21 cellular contexts compared by ENCODE assay signal in genomic region chr5:133883916-133884315, GRCh38.
"Had no signal": no experiment of that assay in that cellular context is flagged by ENCODE, and none has a peak within 500 bp of the region (broad histone marks: within the 10 kb centered on the region; RNA-seq: fewer than 3 reads in every experiment).

No MANE protein-coding gene starts in this region.

- H3K9me3 Mint-ChIP-seq: effector memory CD8-positive, alpha-beta T cell; immature natural killer cell; stimulated activated memory B cell treated with anti-CD40 and anti-IgM and Interleukin-4, amounts not matched to agents 10 μg/mL and 1 μg/mL and 100 μg/mL, for 72 hours had no signal

- H3K4me3 ChIP-seq: esophagus squamous epithelium, lower lobe of right lung, mucosa of descending colon, prostate gland, right atrium auricular region, thoracic aorta, transverse colon, vagina had no signal

- H3K36me3 Mint-ChIP-seq: immature natural killer cell; naive B cell; stimulated activated memory B cell treated with anti-CD40 and anti-IgM and Interleukin-4, amounts not matched to agents 10 μg/mL and 1 μg/mL and 100 μg/mL, for 72 hours had no signal

- H3K4me1 Mint-ChIP-seq: immature natural killer cell had no signal

- H3K9ac ChIP-seq: parathyroid adenoma had no signal

- H3K4me3 Mint-ChIP-seq: effector memory CD8-positive, alpha-beta T cell; immature natural killer cell; stimulated activated memory B cell treated with anti-CD40 and anti-IgM and Interleukin-4, amounts not matched to agents 10 μg/mL and 1 μg/mL and 100 μg/mL, for 72 hours had no signal

- DNase-seq: cortex of kidney; effector memory CD8-positive, alpha-beta T cell; erythroblast; esophagus squamous epithelium; foreskin melanocyte; hypothalamus; immature natural killer cell; islet precursor cell; left ventricle myocardium superior; lower lobe of right lung; mucosa of descending colon; naive B cell; stimulated activated CD4-positive, alpha-beta T cell treated with anti-CD3 and anti-CD28 coated beads, Interleukin-4, amount 100 ng/mL, for 4 hours; stimulated activated naive CD8-positive, alpha-beta T cell treated with anti-CD3 and anti-CD28 coated beads, Interleukin-15, Interleukin-2, amounts not matched to agents 100 U/mL and 50 U/mL, for 24 hours; transverse colon had no signal

- H3K9me3 ChIP-seq: esophagus squamous epithelium, lower lobe of right lung, mucosa of descending colon, prostate gland, right atrium auricular region, thoracic aorta, transverse colon, vagina had no signal

- H3K27ac ChIP-seq: esophagus squamous epithelium, lower lobe of right lung, parathyroid adenoma, prostate gland, right atrium auricular region, thoracic aorta, transverse colon, vagina had no signal

- H3K27me3 ChIP-seq: right atrium auricular region, vagina had no signal

- H3K27ac Mint-ChIP-seq: effector memory CD8-positive, alpha-beta T cell; immature natural killer cell; stimulated activated memory B cell treated with anti-CD40 and anti-IgM and Interleukin-4, amounts not matched to agents 10 μg/mL and 1 μg/mL and 100 μg/mL, for 72 hours had no signal

- H3K36me3 ChIP-seq: esophagus squamous epithelium, lower lobe of right lung, prostate gland, right atrium auricular region, thoracic aorta, transverse colon, vagina had no signal

- H3K4me1 ChIP-seq: lower lobe of right lung, parathyroid adenoma, prostate gland, right atrium auricular region, vagina had no signal
